ENCODE assay signal across 8 cellular contexts in genomic region chr6:80338201-80338836, GRCh38.
A peak's percentile ranks its signal among the peaks of the same experiment; 100 is the strongest.
DNase-seq lines count a peak whose midpoint lies in the region; ATAC-seq, FAIRE-seq and TF ChIP-seq lines count a peak whose summit lies in the region.

No MANE protein-coding gene starts in this region.

- no peaks in the 10 kb centered on the region for H3K9me3 Mint-ChIP-seq in natural killer cell treated with Interleukin-12 subunit alpha and Interleukin-12 subunit beta and Interleukin-15 and Interleukin-18, amount 100 ng/mL, for 72 hours
- no peaks in the 10 kb centered on the region for H3K9me3 Mint-ChIP-seq in stimulated activated naive CD8-positive, alpha-beta T cell treated with anti-CD3 and anti-CD28 coated beads, Interleukin-15, amount 100 ng/mL, for 72 hours

- POLR2A ChIA-PET in H1 (lab: Charles Lee; ENCODE audit: partially characterized antibody): no interaction called here

- ATAC-seq in HG02571 (IDR thresholded peaks at IDR 0.05; ENCODE audit: unreplicated experiment): peak; percentile 87
- ATAC-seq in natural killer cell treated with Interleukin-12 subunit alpha and Interleukin-12 subunit beta and Interleukin-15 and Interleukin-18, amount 100 ng/mL, for 72 hours: peak; percentile 57 to 81
- peak; percentile 74 for ATAC-seq in stimulated activated naive CD8-positive, alpha-beta T cell treated with anti-CD3 and anti-CD28 coated beads, Interleukin-15, amount 100 ng/mL, for 72 hours

- peak; percentile 74 to 86 (median 83) for TF ChIP-seq CTCF in H1 (IDR thresholded peaks at IDR 0.05; ENCODE audit: control extremely low read depth in 1 of 3, insufficient read depth in 1 of 3, low read depth in 1 of 3, low read length in 3 of 3)

- H2BK12ac ChIP-seq in H1 (ENCODE audit: low read depth, low read length): no peak overlapping the region

- peak; percentile 78 to 82 for TF ChIP-seq RAD21 in H1 (IDR thresholded peaks at IDR 0.05 in 1 of 2, conservative IDR thresholded peaks at IDR 0.05 in 1 of 2; ENCODE audit: low read depth in 2 of 2, low read length in 2 of 2)

- H3K23me2 ChIP-seq in H1 (ENCODE audit: low read depth, low read length): no peaks in the 10 kb centered on the region

- no peaks in the 10 kb centered on the region for H3K36me3 ChIP-seq in H1 (ENCODE audit: control insufficient read depth in 2 of 4, insufficient read depth in 4 of 4, low read length in 3 of 4)

- no peak overlapping the region for H3K4me3 ChIP-seq in H1 (ENCODE audit: extremely low read depth in 1 of 4, insufficient read depth in 2 of 4, low read depth in 3 of 4, low read length in 4 of 4)

- H3K18ac ChIP-seq in H1 (ENCODE audit: extremely low read depth, low read length): no peak overlapping the region

- H3K79me1 ChIP-seq in H1 (ENCODE audit: low read depth, low read length): no peaks in the 10 kb centered on the region

- DNase-seq in GM18507 (ENCODE audit: extremely low spot score, insufficient read length, low read depth) (no peak), NCI-H1092 (lab: John Stamatoyannopoulos, UW) (peak; percentile 36), H1 (ENCODE audit: low read depth in 1 of 2, low spot score in 2 of 2) (peak; percentile 64 to 94), occipital lobe (lab: John Stamatoyannopoulos, UW) (no peak)
- DNase-seq in activated CD4-positive, alpha-beta T cell treated with anti-CD3 and anti-CD28 coated beads, Interleukin-2, amount 50 U/mL, for 4 hours: peak; percentile 68 to 69
- peak; percentile 64 for DNase-seq in natural killer cell treated with Interleukin-12 subunit alpha and Interleukin-12 subunit beta and Interleukin-15 and Interleukin-18, amount 100 ng/mL, for 72 hours (ENCODE audit: low spot score)
- DNase-seq in stimulated activated naive CD8-positive, alpha-beta T cell treated with anti-CD3 and anti-CD28 coated beads, Interleukin-15, amount 100 ng/mL, for 72 hours: peak; percentile 43 to 58

- H3K4me1 Mint-ChIP-seq in natural killer cell treated with Interleukin-12 subunit alpha and Interleukin-12 subunit beta and Interleukin-15 and Interleukin-18, amount 100 ng/mL, for 72 hours (ENCODE audit: low read depth in 2 of 2): peaks cover 0 to 4% of the 10 kb centered on the region in 2 donors
- H3K4me1 Mint-ChIP-seq in stimulated activated naive CD8-positive, alpha-beta T cell treated with anti-CD3 and anti-CD28 coated beads, Interleukin-15, amount 100 ng/mL, for 72 hours: peaks cover 5% of the 10 kb centered on the region

- no peak overlapping the region for H4K8ac ChIP-seq in H1 (ENCODE audit: extremely low read depth, insufficient read depth, low read length)

- no peak overlapping the region for H4K91ac ChIP-seq in H1 (replicated peaks; ENCODE audit: insufficient read length, low read length)

- H3K4me1 ChIP-seq in H1 (replicated peaks in 1 of 4; ENCODE audit: control insufficient read depth in 3 of 4, insufficient read depth in 4 of 4, low read length in 3 of 4): peaks cover 0 to 10% (median 4%) of the 10 kb centered on the region in 4 experiments; a peak in 4 of 7 replicates

- TF ChIP-seq POLR2A in H1 (IDR thresholded peaks at IDR 0.05; ENCODE audit: control extremely low read depth in 1 of 2, low read depth in 2 of 2, low read length in 2 of 2): no peak

- H3K4me3 Mint-ChIP-seq in natural killer cell treated with Interleukin-12 subunit alpha and Interleukin-12 subunit beta and Interleukin-15 and Interleukin-18, amount 100 ng/mL, for 72 hours: no peak overlapping the region
- H3K4me3 Mint-ChIP-seq in stimulated activated naive CD8-positive, alpha-beta T cell treated with anti-CD3 and anti-CD28 coated beads, Interleukin-15, amount 100 ng/mL, for 72 hours: no peak overlapping the region

- no peak overlapping the region for H2BK120ac ChIP-seq in H1 (replicated peaks; ENCODE audit: low read depth, low read length)

- H2AK5ac ChIP-seq in H1 (ENCODE audit: low read depth, low read length): no peak overlapping the region

- 17% methylated on average over 12 of the region's 12 CpGs; no CpG with 5 or more reads in 1 of the 2 experiments for WGBS in H1 (ENCODE audit: extremely low coverage in 1 of 2, insufficient coverage in 1 of 2, insufficient read length in 1 of 2, insufficient replicate concordance in 2 of 2, low coverage in 1 of 2, low lambda C conversion rate in 2 of 2, missing lambda C conversion rate in 1 of 2), 2 experiments

- H3K56ac ChIP-seq in H1 (replicated peaks; ENCODE audit: insufficient read length, low read depth, low read length): no peak overlapping the region

- no peaks in the 10 kb centered on the region for H3K36me3 Mint-ChIP-seq in natural killer cell treated with Interleukin-12 subunit alpha and Interleukin-12 subunit beta and Interleukin-15 and Interleukin-18, amount 100 ng/mL, for 72 hours

- CTCF ChIA-PET in H1 (lab: Charles Lee; ENCODE audit: partially characterized antibody): interaction anchor here (1.8 kb wide), 1 partner anchor 19 kb away, joined by 6 read pairs; no protein-coding TSS in a partner anchor

- no peak overlapping the region for H3K27ac ChIP-seq in H1 (ENCODE audit: low read depth, low read length)

- H3K27me3 Mint-ChIP-seq in natural killer cell treated with Interleukin-12 subunit alpha and Interleukin-12 subunit beta and Interleukin-15 and Interleukin-18, amount 100 ng/mL, for 72 hours: no peaks in the 10 kb centered on the region
- no peaks in the 10 kb centered on the region for H3K27me3 Mint-ChIP-seq in stimulated activated naive CD8-positive, alpha-beta T cell treated with anti-CD3 and anti-CD28 coated beads, Interleukin-15, amount 100 ng/mL, for 72 hours

- no peak overlapping the region for H3K14ac ChIP-seq in H1 (ENCODE audit: insufficient read length)

- no peaks in the 10 kb centered on the region for H3K27me3 ChIP-seq in H1 (replicated peaks in 1 of 4; ENCODE audit: control insufficient read depth in 3 of 4, extremely low read depth in 1 of 4, insufficient read depth in 3 of 4, low read length in 3 of 4)

- no peaks in the 10 kb centered on the region for H3K9me3 ChIP-seq in H1 (ENCODE audit: insufficient read depth in 2 of 2, low read depth in 1 of 2, low read length in 1 of 2)

- H3K27ac Mint-ChIP-seq in natural killer cell treated with Interleukin-12 subunit alpha and Interleukin-12 subunit beta and Interleukin-15 and Interleukin-18, amount 100 ng/mL, for 72 hours: no peak overlapping the region
- H3K27ac Mint-ChIP-seq in stimulated activated naive CD8-positive, alpha-beta T cell treated with anti-CD3 and anti-CD28 coated beads, Interleukin-15, amount 100 ng/mL, for 72 hours: no peak overlapping the region

- H3K4me2 ChIP-seq in H1 (ENCODE audit: insufficient read depth in 1 of 2, low read depth in 2 of 2, low read length in 2 of 2): no peak overlapping the region

- H2BK20ac ChIP-seq in H1 (ENCODE audit: low read length): no peak overlapping the region

- H4K5ac ChIP-seq in H1 (ENCODE audit: insufficient read length, low read depth, low read length): no peak overlapping the region

- H3K79me2 ChIP-seq in H1 (ENCODE audit: control insufficient read depth in 1 of 2, insufficient read depth in 2 of 2, low read length in 2 of 2): no peaks in the 10 kb centered on the region

- FAIRE-seq in GM18507 (lab: Jason Lieb, UNC): peak; percentile 63
- peak; percentile 63 for FAIRE-seq in H1 (lab: Jason Lieb, UNC)

- no peak overlapping the region for H3K23ac ChIP-seq in H1 (ENCODE audit: insufficient read length)

- H3K4ac ChIP-seq in H1 (replicated peaks; ENCODE audit: insufficient read length, low read depth, low read length): no peak overlapping the region

- no peak overlapping the region for H3K9ac ChIP-seq in H1 (replicated peaks in 1 of 4; ENCODE audit: extremely low read depth in 1 of 4, low read depth in 3 of 4, low read length in 3 of 4)

- H2BK15ac ChIP-seq in H1 (ENCODE audit: low read length): no peak overlapping the region

- TF ChIP-seq EP300 in H1 (IDR thresholded peaks at IDR 0.05; ENCODE audit: borderline replicate concordance in 1 of 2, low read depth in 2 of 2, low read length in 2 of 2): no peak

- H4K20me1 ChIP-seq in H1 (replicated peaks in 1 of 2; ENCODE audit: control insufficient read depth in 1 of 2, insufficient read depth in 2 of 2, low read length in 2 of 2): no peaks in the 10 kb centered on the region

- no peak overlapping the region for H2AFZ ChIP-seq in H1 (ENCODE audit: low read length)

- no peak overlapping the region for H2BK5ac ChIP-seq in H1 (ENCODE audit: low read depth, low read length)

TF ChIP-seq in H1, 55 proteins besides CTCF, POLR2A, EP300 and RAD21:
- TF ChIP-seq CTBP2 (IDR thresholded peaks at IDR 0.05; ENCODE audit: borderline replicate concordance, insufficient read depth, insufficient read length, low read length): no peak
- TF ChIP-seq TAF7 (optimal IDR thresholded peaks at IDR 0.05; ENCODE audit: borderline replicate concordance, low read depth, low read length): no peak
- TF ChIP-seq POU5F1 (IDR thresholded peaks at IDR 0.05; ENCODE audit: low read depth, low read length): no peak
- TF ChIP-seq TCF12 (IDR thresholded peaks at IDR 0.05; ENCODE audit: low read depth, low read length): no peak
- no peak for TF ChIP-seq RXRA (IDR thresholded peaks at IDR 0.05; ENCODE audit: insufficient read depth, low read depth, low read length)
- no peak for TF ChIP-seq GABPA (IDR thresholded peaks at IDR 0.05; ENCODE audit: borderline replicate concordance, insufficient read depth, low read length)
- TF ChIP-seq ASH2L (IDR thresholded peaks at IDR 0.05; ENCODE audit: low read length): no peak
- no peak for TF ChIP-seq KDM4A (IDR thresholded peaks at IDR 0.05; ENCODE audit: low read depth, low read length, severe bottlenecking)
- TF ChIP-seq JUN (IDR thresholded peaks at IDR 0.05; ENCODE audit: low read depth, low read length): no peak
- no peak for TF ChIP-seq CEBPB (IDR thresholded peaks at IDR 0.05; ENCODE audit: low read depth, low read length)
- no peak for TF ChIP-seq BRCA1 (IDR thresholded peaks at IDR 0.05; ENCODE audit: low read depth, low read length)
- TF ChIP-seq, protein P1, sequence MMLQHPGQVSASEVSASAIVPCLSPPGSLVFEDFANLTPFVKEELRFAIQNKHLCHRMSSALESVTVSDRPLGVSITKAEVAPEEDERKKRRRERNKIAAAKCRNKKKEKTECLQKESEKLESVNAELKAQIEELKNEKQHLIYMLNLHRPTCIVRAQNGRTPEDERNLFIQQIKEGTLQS (IDR thresholded peaks at IDR 0.05; ENCODE audit: insufficient read depth, low read depth, low read length): no peak
- no peak for TF ChIP-seq SIRT6 (IDR thresholded peaks at IDR 0.05; ENCODE audit: low read length)
- no peak for TF ChIP-seq POLR2AphosphoS5 (IDR thresholded peaks at IDR 0.05; ENCODE audit: low read depth, low read length)
- no peak for TF ChIP-seq PHF8 (conservative IDR thresholded peaks at IDR 0.05; ENCODE audit: low read depth, low read length)
- no peak for TF ChIP-seq NRF1 (IDR thresholded peaks at IDR 0.05; ENCODE audit: low read depth, low read length)
- no peak for TF ChIP-seq KDM5A (IDR thresholded peaks at IDR 0.05; ENCODE audit: low read length)
- no peak for TF ChIP-seq KDM1A (IDR thresholded peaks at IDR 0.05; ENCODE audit: borderline replicate concordance, low read length)
- TF ChIP-seq SRF (IDR thresholded peaks at IDR 0.05; ENCODE audit: low read depth, low read length): no peak

Comparison
In these comparisons a context has a peak if more than half of its experiments do, and no peak if none do; other contexts are left out.
1. DNase-seq: peak in NCI-H1092 (single experiment), activated CD4-positive, alpha-beta T cell treated with anti-CD3 and anti-CD28 coated beads, Interleukin-2, amount 50 U/mL, for 4 hours (2 of 2), H1 (2 of 2), natural killer cell treated with Interleukin-12 subunit alpha and Interleukin-12 subunit beta and Interleukin-15 and Interleukin-18, amount 100 ng/mL, for 72 hours (single experiment) and stimulated activated naive CD8-positive, alpha-beta T cell treated with anti-CD3 and anti-CD28 coated beads, Interleukin-15, amount 100 ng/mL, for 72 hours (2 of 2); none in GM18507 (single experiment) and occipital lobe (single experiment).
2. Peak in every context shown above with its lines, with median percentiles within 50 percentile points of each other: ATAC-seq.